1 cellular context compared by ENCODE assay signal in the genomic region with DNA sequence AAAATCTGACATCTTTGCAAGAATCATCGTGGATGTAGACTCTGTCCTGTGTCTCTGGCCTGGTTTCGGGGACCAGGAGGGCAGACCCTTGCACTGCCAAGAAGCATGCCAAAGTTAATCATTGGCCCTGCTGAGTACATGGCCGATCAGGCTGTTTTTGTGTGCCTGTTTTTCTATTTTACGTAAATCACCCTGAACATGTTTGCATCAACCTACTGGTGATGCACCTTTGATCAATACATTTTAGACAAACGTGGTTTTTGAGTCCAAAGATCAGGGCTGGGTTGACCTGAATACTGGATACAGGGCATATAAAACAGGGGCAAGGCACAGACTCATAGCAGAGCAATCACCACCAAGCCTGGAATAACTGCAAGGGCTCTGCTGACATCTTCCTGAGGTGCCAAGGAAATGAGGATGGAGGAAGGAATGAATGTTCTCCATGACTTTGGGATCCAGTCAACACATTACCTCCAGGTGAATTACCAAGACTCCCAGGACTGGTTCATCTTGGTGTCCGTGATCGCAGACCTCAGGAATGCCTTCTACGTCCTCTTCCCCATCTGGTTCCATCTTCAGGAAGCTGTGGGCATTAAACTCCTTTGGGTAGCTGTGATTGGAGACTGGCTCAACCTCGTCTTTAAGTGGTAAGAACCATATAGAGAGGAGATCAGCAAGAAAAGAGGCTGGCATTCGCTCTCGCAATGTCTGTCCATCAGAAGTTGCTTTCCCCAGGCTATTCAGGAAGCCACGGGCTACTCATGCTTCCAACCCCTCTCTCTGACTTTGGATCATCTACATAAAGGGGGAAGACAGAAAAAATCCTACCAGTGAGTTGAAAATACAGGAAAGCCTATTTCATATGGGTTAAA.
TF ChIP-seq lines count a peak whose summit lies in the region.

A gene (plus strand): TSS at position 340 of the 872 bp plus-strand sequence. CDS start 78 bp downstream, at position 418.

TF ChIP-seq in HepG2, 621 proteins besides CTCF, POLR2A, EP300 and RAD21 (continued from another document and continues in another):
- TF ChIP-seq, protein P1, sequence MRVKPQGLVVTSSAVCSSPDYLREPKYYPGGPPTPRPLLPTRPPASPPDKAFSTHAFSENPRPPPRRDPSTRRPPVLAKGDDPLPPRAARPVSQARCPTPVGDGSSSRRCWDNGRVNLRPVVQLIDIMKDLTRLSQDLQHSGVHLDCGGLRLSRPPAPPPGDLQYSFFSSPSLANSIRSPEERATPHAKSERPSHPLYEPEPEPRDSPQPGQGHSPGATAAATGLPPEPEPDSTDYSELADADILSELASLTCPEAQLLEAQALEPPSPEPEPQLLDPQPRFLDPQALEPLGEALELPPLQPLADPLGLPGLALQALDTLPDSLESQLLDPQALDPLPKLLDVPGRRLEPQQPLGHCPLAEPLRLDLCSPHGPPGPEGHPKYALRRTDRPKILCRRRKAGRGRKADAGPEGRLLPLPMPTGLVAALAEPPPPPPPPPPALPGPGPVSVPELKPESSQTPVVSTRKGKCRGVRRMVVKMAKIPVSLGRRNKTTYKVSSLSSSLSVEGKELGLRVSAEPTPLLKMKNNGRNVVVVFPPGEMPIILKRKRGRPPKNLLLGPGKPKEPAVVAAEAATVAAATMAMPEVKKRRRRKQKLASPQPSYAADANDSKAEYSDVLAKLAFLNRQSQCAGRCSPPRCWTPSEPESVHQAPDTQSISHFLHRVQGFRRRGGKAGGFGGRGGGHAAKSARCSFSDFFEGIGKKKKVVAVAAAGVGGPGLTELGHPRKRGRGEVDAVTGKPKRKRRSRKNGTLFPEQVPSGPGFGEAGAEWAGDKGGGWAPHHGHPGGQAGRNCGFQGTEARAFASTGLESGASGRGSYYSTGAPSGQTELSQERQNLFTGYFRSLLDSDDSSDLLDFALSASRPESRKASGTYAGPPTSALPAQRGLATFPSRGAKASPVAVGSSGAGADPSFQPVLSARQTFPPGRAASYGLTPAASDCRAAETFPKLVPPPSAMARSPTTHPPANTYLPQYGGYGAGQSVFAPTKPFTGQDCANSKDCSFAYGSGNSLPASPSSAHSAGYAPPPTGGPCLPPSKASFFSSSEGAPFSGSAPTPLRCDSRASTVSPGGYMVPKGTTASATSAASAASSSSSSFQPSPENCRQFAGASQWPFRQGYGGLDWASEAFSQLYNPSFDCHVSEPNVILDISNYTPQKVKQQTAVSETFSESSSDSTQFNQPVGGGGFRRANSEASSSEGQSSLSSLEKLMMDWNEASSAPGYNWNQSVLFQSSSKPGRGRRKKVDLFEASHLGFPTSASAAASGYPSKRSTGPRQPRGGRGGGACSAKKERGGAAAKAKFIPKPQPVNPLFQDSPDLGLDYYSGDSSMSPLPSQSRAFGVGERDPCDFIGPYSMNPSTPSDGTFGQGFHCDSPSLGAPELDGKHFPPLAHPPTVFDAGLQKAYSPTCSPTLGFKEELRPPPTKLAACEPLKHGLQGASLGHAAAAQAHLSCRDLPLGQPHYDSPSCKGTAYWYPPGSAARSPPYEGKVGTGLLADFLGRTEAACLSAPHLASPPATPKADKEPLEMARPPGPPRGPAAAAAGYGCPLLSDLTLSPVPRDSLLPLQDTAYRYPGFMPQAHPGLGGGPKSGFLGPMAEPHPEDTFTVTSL (CRISPR knock-in tag; IDR thresholded peaks at IDR 0.05; ENCODE audit: borderline replicate concordance), result peak; percentile 82; the same call in 1 of the 2 replicates
- TF ChIP-seq PTBP1 (IDR thresholded peaks at IDR 0.05; ENCODE audit: low read depth, low read length, poor library complexity, severe bottlenecking) (no peak), SAFB2 (CRISPR knock-in tag; IDR thresholded peaks at IDR 0.05; ENCODE audit: borderline replicate concordance, low read depth) (no peak), MIER2 (CRISPR knock-in tag; IDR thresholded peaks at IDR 0.05) (no peak; the same call in 1 of the 2 replicates), FLYWCH1 (CRISPR knock-in tag; IDR thresholded peaks at IDR 0.05) (no peak), ZMYM3 (CRISPR knock-in tag; IDR thresholded peaks at IDR 0.05) (peak; percentile 46; the same call in 1 of the 2 replicates), KDM4B (CRISPR knock-in tag; IDR thresholded peaks at IDR 0.05) (0 out of 2 replicates have a peak, but pooled peaks have one; percentile 19), TCF12 (IDR thresholded peaks at IDR 0.05) (no peak), TCF12 (CRISPR knock-in tag; IDR thresholded peaks at IDR 0.05) (peak; percentile 12; the same call in 1 of the 2 replicates), ZNF709 (CRISPR knock-in tag; IDR thresholded peaks at IDR 0.05) (no peak), ZNF33A (CRISPR knock-in tag; IDR thresholded peaks at IDR 0.05; ENCODE audit: borderline replicate concordance) (peak; percentile 79; the same call in 1 of the 2 replicates), ZNF441 (CRISPR knock-in tag; IDR thresholded peaks at IDR 0.05; ENCODE audit: borderline replicate concordance) (no peak), MYC (CRISPR knock-in tag; IDR thresholded peaks at IDR 0.05; ENCODE audit: borderline replicate concordance) (peak; percentile 55; the same call in 1 of the 2 replicates), ATF7-NPFF (CRISPR knock-in tag; IDR thresholded peaks at IDR 0.05; ENCODE audit: low read depth) (0 out of 2 replicates have a peak, but pooled peaks have one; percentile 4), PHF8 (CRISPR knock-in tag; IDR thresholded peaks at IDR 0.05) (0 out of 2 replicates have a peak, but pooled peaks have one; percentile 16), KAT2B (IDR thresholded peaks at IDR 0.05; ENCODE audit: borderline replicate concordance, low read depth, low read length) (peak; percentile 44; the same call in 1 of the 2 replicates), ETV5 (CRISPR knock-in tag; IDR thresholded peaks at IDR 0.05; ENCODE audit: borderline replicate concordance) (peak; percentile 27; the same call in 1 of the 2 replicates)
- TF ChIP-seq, protein P2, sequence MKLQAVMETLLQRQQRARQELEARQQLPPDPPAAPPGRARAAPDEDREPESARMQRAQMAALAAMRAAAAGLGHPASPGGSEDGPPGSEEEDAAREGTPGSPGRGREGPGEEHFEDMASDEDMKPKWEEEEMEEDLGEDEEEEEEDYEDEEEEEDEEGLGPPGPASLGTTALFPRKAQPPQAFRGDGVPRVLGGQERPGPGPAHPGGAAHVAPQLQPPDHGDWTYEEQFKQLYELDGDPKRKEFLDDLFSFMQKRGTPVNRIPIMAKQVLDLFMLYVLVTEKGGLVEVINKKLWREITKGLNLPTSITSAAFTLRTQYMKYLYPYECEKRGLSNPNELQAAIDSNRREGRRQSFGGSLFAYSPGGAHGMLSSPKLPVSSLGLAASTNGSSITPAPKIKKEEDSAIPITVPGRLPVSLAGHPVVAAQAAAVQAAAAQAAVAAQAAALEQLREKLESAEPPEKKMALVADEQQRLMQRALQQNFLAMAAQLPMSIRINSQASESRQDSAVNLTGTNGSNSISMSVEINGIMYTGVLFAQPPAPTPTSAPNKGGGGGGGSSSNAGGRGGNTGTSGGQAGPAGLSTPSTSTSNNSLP (IDR thresholded peaks at IDR 0.05; ENCODE audit: low read depth, low read length), result peak; percentile 97
- TF ChIP-seq, protein P3, sequence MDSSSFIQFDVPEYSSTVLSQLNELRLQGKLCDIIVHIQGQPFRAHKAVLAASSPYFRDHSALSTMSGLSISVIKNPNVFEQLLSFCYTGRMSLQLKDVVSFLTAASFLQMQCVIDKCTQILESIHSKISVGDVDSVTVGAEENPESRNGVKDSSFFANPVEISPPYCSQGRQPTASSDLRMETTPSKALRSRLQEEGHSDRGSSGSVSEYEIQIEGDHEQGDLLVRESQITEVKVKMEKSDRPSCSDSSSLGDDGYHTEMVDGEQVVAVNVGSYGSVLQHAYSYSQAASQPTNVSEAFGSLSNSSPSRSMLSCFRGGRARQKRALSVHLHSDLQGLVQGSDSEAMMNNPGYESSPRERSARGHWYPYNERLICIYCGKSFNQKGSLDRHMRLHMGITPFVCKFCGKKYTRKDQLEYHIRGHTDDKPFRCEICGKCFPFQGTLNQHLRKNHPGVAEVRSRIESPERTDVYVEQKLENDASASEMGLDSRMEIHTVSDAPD (CRISPR knock-in tag; IDR thresholded peaks at IDR 0.05), result peak; percentile 36; the same call in 1 of the 2 replicates
- TF ChIP-seq, protein P4, sequence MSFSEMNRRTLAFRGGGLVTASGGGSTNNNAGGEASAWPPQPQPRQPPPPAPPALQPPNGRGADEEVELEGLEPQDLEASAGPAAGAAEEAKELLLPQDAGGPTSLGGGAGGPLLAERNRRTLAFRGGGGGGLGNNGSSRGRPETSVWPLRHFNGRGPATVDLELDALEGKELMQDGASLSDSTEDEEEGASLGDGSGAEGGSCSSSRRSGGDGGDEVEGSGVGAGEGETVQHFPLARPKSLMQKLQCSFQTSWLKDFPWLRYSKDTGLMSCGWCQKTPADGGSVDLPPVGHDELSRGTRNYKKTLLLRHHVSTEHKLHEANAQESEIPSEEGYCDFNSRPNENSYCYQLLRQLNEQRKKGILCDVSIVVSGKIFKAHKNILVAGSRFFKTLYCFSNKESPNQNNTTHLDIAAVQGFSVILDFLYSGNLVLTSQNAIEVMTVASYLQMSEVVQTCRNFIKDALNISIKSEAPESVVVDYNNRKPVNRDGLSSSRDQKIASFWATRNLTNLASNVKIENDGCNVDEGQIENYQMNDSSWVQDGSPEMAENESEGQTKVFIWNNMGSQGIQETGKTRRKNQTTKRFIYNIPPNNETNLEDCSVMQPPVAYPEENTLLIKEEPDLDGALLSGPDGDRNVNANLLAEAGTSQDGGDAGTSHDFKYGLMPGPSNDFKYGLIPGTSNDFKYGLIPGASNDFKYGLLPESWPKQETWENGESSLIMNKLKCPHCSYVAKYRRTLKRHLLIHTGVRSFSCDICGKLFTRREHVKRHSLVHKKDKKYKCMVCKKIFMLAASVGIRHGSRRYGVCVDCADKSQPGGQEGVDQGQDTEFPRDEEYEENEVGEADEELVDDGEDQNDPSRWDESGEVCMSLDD (CRISPR knock-in tag; IDR thresholded peaks at IDR 0.05; ENCODE audit: borderline replicate concordance), result no peak
- TF ChIP-seq, protein P5, sequence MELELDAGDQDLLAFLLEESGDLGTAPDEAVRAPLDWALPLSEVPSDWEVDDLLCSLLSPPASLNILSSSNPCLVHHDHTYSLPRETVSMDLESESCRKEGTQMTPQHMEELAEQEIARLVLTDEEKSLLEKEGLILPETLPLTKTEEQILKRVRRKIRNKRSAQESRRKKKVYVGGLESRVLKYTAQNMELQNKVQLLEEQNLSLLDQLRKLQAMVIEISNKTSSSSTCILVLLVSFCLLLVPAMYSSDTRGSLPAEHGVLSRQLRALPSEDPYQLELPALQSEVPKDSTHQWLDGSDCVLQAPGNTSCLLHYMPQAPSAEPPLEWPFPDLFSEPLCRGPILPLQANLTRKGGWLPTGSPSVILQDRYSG (CRISPR knock-in tag; IDR thresholded peaks at IDR 0.05), result no peak
- TF ChIP-seq, protein P6, sequence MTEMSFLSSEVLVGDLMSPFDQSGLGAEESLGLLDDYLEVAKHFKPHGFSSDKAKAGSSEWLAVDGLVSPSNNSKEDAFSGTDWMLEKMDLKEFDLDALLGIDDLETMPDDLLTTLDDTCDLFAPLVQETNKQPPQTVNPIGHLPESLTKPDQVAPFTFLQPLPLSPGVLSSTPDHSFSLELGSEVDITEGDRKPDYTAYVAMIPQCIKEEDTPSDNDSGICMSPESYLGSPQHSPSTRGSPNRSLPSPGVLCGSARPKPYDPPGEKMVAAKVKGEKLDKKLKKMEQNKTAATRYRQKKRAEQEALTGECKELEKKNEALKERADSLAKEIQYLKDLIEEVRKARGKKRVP (CRISPR knock-in tag; IDR thresholded peaks at IDR 0.05), result peak in 1 of 2 experiments; percentile 89; a peak in 2 of 4 replicates
- TF ChIP-seq, protein P7, sequence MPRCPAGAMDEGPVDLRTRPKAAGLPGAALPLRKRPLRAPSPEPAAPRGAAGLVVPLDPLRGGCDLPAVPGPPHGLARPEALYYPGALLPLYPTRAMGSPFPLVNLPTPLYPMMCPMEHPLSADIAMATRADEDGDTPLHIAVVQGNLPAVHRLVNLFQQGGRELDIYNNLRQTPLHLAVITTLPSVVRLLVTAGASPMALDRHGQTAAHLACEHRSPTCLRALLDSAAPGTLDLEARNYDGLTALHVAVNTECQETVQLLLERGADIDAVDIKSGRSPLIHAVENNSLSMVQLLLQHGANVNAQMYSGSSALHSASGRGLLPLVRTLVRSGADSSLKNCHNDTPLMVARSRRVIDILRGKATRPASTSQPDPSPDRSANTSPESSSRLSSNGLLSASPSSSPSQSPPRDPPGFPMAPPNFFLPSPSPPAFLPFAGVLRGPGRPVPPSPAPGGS (CRISPR knock-in tag; IDR thresholded peaks at IDR 0.05), result no peak; the same call in 1 of the 2 replicates
- TF ChIP-seq, protein P8, sequence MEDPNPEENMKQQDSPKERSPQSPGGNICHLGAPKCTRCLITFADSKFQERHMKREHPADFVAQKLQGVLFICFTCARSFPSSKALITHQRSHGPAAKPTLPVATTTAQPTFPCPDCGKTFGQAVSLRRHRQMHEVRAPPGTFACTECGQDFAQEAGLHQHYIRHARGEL (CRISPR knock-in tag; IDR thresholded peaks at IDR 0.05), result no peak
